ENCODE assay signal across 26 cellular contexts in genomic region chr3:33170531-33170930, GRCh38. TPM values are rescaled to one million over a fixed set of nuclear protein-coding genes. Genes with fewer than 3 reads are reported as not detected.
"Had no signal": no experiment of that assay in that cellular context is flagged by ENCODE, and none has a peak within 500 bp of the region (broad histone marks: within the 10 kb centered on the region; RNA-seq: fewer than 3 reads in every experiment).

No MANE protein-coding gene starts in this region.

- H3K9me3 ChIP-seq: MG63 had no signal

- H3K36me3 ChIP-seq: MG63 had no signal

- ATAC-seq: activated CD8-positive, alpha-beta memory T cell treated with anti-CD3 and anti-CD28 coated beads, Interleukin-2, amount 10 ng/mL, durations not matched to agents 7 days and 5 days; T-helper 17 cell had no signal

- DNase-seq: activated B cell treated with CpG ODN at 0.5 μM for 24 hours; activated CD4-positive, alpha-beta T cell treated with anti-CD3 and anti-CD28 coated beads for 1 hour; activated CD4-positive, alpha-beta T cell treated with anti-CD3 and anti-CD28 coated beads, Interleukin-2, amount 10 ng/mL, durations not matched to agents 24 days and 14 days; activated CD4-positive, alpha-beta T cell treated with anti-CD3 and anti-CD28 coated beads, Interleukin-2, amount 50 U/mL, for 48 hours; activated CD8-positive, alpha-beta memory T cell treated with anti-CD3 and anti-CD28 coated beads, Interleukin-2, amount 10 ng/mL, durations not matched to agents 7 days and 5 days; activated effector memory CD4-positive, alpha-beta T cell treated with Interleukin-2 at 50 U/mL for 16 hours; activated naive CD4-positive, alpha-beta T cell; activated T-cell treated with anti-CD3 and anti-CD28 coated beads, Interleukin-2, amount 50 U/mL, for 24 hours; MG63; MV-4-11; NCI-H1092 treated with DMSO at 0.1 percent for 48 hours; NCI-H1417 treated with DMSO at 0.1 percent for 48 hours; NCI-H1694; NCI-H2029; NCI-H2107; NCI-H2171 treated with DMSO at 0.1 percent for 48 hours; NCI-H226; NCI-H510A treated with DMSO at 0.1 percent for 48 hours; NCI-H748 treated with DMSO at 0.1 percent for 48 hours; SIG-M5; T-helper 17 cell; T-helper 9 cell had no signal

- H3K27ac ChIP-seq: KMS-11 had no signal

- H3K4me2 ChIP-seq: KMS-11 had no signal

- FAIRE-seq: astrocyte had no signal

- H3K4me3 ChIP-seq: MG63 had no signal

- H3K9ac ChIP-seq: KMS-11 had no signal

- H3K27me3 ChIP-seq: MG63 had no signal

RNA-seq across cellular contexts. Expression of gene SUSD5, which starts 48.1 kb away (rescaled TPM):
- total RNA-seq: activated CD4-positive, alpha-beta T cell treated with anti-CD3 and anti-CD28 coated beads, Interleukin-2, amount 10 ng/mL, durations not matched to agents 24 days and 14 days; activated CD8-positive, alpha-beta memory T cell treated with anti-CD3 and anti-CD28 coated beads, Interleukin-2, amount 10 ng/mL, durations not matched to agents 7 days and 5 days; activated T-helper 1 cell treated with anti-CD3 and anti-CD28 coated beads, Interleukin-12 subunit alpha, Interleukin-12 subunit beta, Interleukin-2, Interleukin-4 antibody, amounts not matched to agents 30 ng/mL and 10 ng/mL and 1 ng/mL, durations not matched to agents 14 hours and 24 hours and 36 hours; OCI-LY7; T-helper 17 cell had no signal
